In genomic region chr10:7121154-7121797, GRCh38 we compare ENCODE assay signal across 8 cellular contexts.
A peak's percentile ranks its signal among the peaks of the same experiment; 100 is the strongest.
DNase-seq lines count a peak whose midpoint lies in the region; ATAC-seq lines count a peak whose summit lies in the region.

No MANE protein-coding gene starts in this region.

- H3K9me3 Mint-ChIP-seq in T-helper 1 cell treated with Interleukin-12 subunit alpha and Interleukin-12 subunit beta and Interleukin-4 antibody, amounts not matched to agents 30 μg/mL and 1 μg/mL, for 36 hours, result no peaks in the 10 kb centered on the region

- H3K4me3 Mint-ChIP-seq in T-helper 1 cell treated with Interleukin-12 subunit alpha and Interleukin-12 subunit beta and Interleukin-4 antibody, amounts not matched to agents 30 μg/mL and 1 μg/mL, for 36 hours, result no peak overlapping the region

- peak; percentile 57 for DNase-seq in SIG-M5 treated with dmso at 0.1 percent for 504 hours (lab: John Stamatoyannopoulos, UW; ENCODE audit: unreplicated experiment)
- no peak for DNase-seq in SIG-M5 (lab: John Stamatoyannopoulos, UW)
- peak in 35 of 56 donors; percentile 1 to 68 (median 19) for DNase-seq in amygdala (lab: John Stamatoyannopoulos, UW)
- DNase-seq in inferior parietal cortex (ENCODE audit: extremely low spot score), result peak; percentile 66
- peak; percentile 7 to 58 (median 26) for DNase-seq in stimulated activated CD4-positive, alpha-beta T cell treated with anti-CD3 and anti-CD28 coated beads, TNF-alpha, amount 100 ng/mL, for 1 hour (ENCODE audit: low read depth in 3 of 3, low spot score in 1 of 3)

- peak overlapping the region; percentile 0 for H3K27ac Mint-ChIP-seq in T-helper 1 cell treated with Interleukin-12 subunit alpha and Interleukin-12 subunit beta and Interleukin-4 antibody, amounts not matched to agents 30 μg/mL and 1 μg/mL, for 36 hours

- peaks cover 6% of the 10 kb centered on the region for H3K4me1 Mint-ChIP-seq in T-helper 1 cell treated with Interleukin-12 subunit alpha and Interleukin-12 subunit beta and Interleukin-4 antibody, amounts not matched to agents 30 μg/mL and 1 μg/mL, for 36 hours (ENCODE audit: low read depth)

- peak; percentile 55 for ATAC-seq in HG03571 (IDR thresholded peaks at IDR 0.05; ENCODE audit: unreplicated experiment)
- ATAC-seq in HG02884 (IDR thresholded peaks at IDR 0.05; ENCODE audit: unreplicated experiment), result no peak

- no peaks in the 10 kb centered on the region for H3K36me3 Mint-ChIP-seq in T-helper 1 cell treated with Interleukin-12 subunit alpha and Interleukin-12 subunit beta and Interleukin-4 antibody, amounts not matched to agents 30 μg/mL and 1 μg/mL, for 36 hours (ENCODE audit: low read depth)

- H3K27me3 Mint-ChIP-seq in T-helper 1 cell treated with Interleukin-12 subunit alpha and Interleukin-12 subunit beta and Interleukin-4 antibody, amounts not matched to agents 30 μg/mL and 1 μg/mL, for 36 hours (ENCODE audit: low read depth), result peaks cover 63% of the 10 kb centered on the region
